In genomic region chr2:232489516-232490220, GRCh38 we compare ENCODE assay signal across 1 cellular context.
TF ChIP-seq lines count a peak whose summit lies in the region.

No MANE protein-coding gene starts in this region.

TF ChIP-seq in HepG2, 621 proteins besides CTCF, POLR2A, EP300 and RAD21:
- TF ChIP-seq ZNF737 (CRISPR knock-in tag; IDR thresholded peaks at IDR 0.05; ENCODE audit: borderline replicate concordance) = no peak
- TF ChIP-seq DPF2 (CRISPR knock-in tag; IDR thresholded peaks at IDR 0.05; ENCODE audit: borderline replicate concordance, low read depth) = no peak
- no peak for TF ChIP-seq REPIN1 (CRISPR knock-in tag; IDR thresholded peaks at IDR 0.05; ENCODE audit: borderline replicate concordance, low read depth)
- TF ChIP-seq PRDM10 (CRISPR knock-in tag; IDR thresholded peaks at IDR 0.05; ENCODE audit: low read depth) = no peak
- no peak for TF ChIP-seq THAP8 (CRISPR knock-in tag; IDR thresholded peaks at IDR 0.05; ENCODE audit: borderline replicate concordance)
- no peak for TF ChIP-seq MAFF (IDR thresholded peaks at IDR 0.05; ENCODE audit: low read depth, low read length)
- TF ChIP-seq ZBTB40 (IDR thresholded peaks at IDR 0.05) = no peak
- no peak for TF ChIP-seq ZBTB40 (CRISPR knock-in tag; IDR thresholded peaks at IDR 0.05)
- TF ChIP-seq KAT2B (IDR thresholded peaks at IDR 0.05; ENCODE audit: borderline replicate concordance, low read depth, low read length) = no peak
- TF ChIP-seq MTERF4 (CRISPR knock-in tag; IDR thresholded peaks at IDR 0.05) = no peak
- no peak for TF ChIP-seq ZFAT (CRISPR knock-in tag; conservative IDR thresholded peaks at IDR 0.05)
- TF ChIP-seq ZNF687 (CRISPR knock-in tag; IDR thresholded peaks at IDR 0.05) = no peak
- no peak for TF ChIP-seq REL (CRISPR knock-in tag; conservative IDR thresholded peaks at IDR 0.05)
- TF ChIP-seq SYNCRIP (IDR thresholded peaks at IDR 0.05; ENCODE audit: insufficient read depth, low read depth, low read length) = no peak
- TF ChIP-seq NCOA2 (CRISPR knock-in tag; IDR thresholded peaks at IDR 0.05) = no peak
- TF ChIP-seq ZNF549 (CRISPR knock-in tag; IDR thresholded peaks at IDR 0.05) = no peak
- TF ChIP-seq PATZ1 (CRISPR knock-in tag; IDR thresholded peaks at IDR 0.05) = no peak
